Comparison of ENCODE assay signal across 23 cellular contexts in the genomic region with DNA sequence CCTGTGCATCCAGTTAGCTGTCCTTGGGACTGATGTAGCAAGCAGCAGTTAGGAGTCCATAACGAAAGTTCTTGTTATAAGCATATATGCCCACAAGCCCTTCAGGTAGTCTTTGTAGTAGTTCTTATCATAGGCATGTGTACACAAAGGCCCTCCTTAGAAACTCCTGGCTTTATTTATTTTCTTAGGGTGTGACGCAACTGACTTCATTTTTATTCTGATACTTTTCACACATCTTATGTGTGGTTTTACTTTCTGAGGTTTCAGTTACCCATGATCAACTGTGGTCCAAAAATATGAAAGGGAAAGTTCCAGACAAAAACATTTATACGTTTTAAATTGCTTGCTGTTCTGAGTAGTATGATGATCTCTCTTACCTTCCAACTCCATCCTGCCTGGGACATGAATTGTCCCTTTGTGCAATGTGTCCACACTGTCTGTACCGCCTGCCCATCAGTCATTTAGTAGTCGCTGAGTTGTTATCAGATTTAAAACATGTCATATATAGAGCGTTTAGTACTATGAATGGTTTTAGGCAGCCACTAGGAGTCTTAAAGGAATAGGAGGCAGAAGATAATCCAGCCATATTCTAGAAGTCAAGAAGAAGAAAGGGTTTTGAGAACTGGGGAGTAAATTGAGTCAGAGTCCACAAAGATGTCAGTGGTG. TPM values are rescaled to one million over a fixed set of nuclear protein-coding genes. Genes with fewer than 3 reads are reported as not detected.
A peak's percentile ranks its signal among the peaks of the same experiment; 100 is the strongest.
DNase-seq lines count a peak whose midpoint lies in the region; ATAC-seq and TF ChIP-seq lines count a peak whose summit lies in the region.
"Had no signal": no experiment of that assay in that cellular context is flagged by ENCODE, and none has a peak within 500 bp of the region (broad histone marks: within the 10 kb centered on the region; RNA-seq: fewer than 3 reads in every experiment).

No MANE protein-coding gene starts in this region.

- H3K36me3 ChIP-seq in lower lobe of right lung (no peaks in the 10 kb centered on the region), adrenal gland (replicated peaks in 1 of 2) (no peaks in the 10 kb centered on the region)
- H3K36me3 ChIP-seq: BLaER1 treated with 17β-estradiol and CSF1 and Interleukin-3, amounts not matched to agents 10 nM and 100 nM had no signal

- H3K4me1 ChIP-seq in lower lobe of right lung (peaks cover 9% of the 10 kb centered on the region), adrenal gland (replicated peaks in 1 of 2) (no peaks in the 10 kb centered on the region)

- no peak overlapping the region for H3K27ac ChIP-seq in lower lobe of right lung
- H3K27ac ChIP-seq in adrenal gland = no peak overlapping the region
- H3K27ac ChIP-seq: BLaER1 treated with 17β-estradiol and CSF1 and Interleukin-3, amounts not matched to agents 10 nM and 100 nM had no signal

- H3K4me3 ChIP-seq in lower lobe of right lung (no peak overlapping the region), adrenal gland (no peak overlapping the region)
- H3K4me3 ChIP-seq: BLaER1 treated with 17β-estradiol and CSF1 and Interleukin-3, amounts not matched to agents 10 nM and 100 nM had no signal

- no peaks in the 10 kb centered on the region for H3K9me3 ChIP-seq in lower lobe of right lung
- H3K9me3 ChIP-seq in adrenal gland (replicated peaks in 1 of 3) = no peaks in the 10 kb centered on the region

- intact Hi-C loops in lower lobe of right lung (cut with DNase I) (no loop called here), adrenal gland (cut with DNase I) (no loop called here)

- 40 to 65% (median 53%) methylated on average over 6 of the region's 6 CpGs for WGBS in adrenal gland, 4 donors

- ATAC-seq in GM18502 (IDR thresholded peaks at IDR 0.05; ENCODE audit: poor library complexity, unreplicated experiment) (peak; percentile 65), GM19395 (IDR thresholded peaks at IDR 0.05; ENCODE audit: unreplicated experiment) (peak; percentile 75), HG03066 (IDR thresholded peaks at IDR 0.05; ENCODE audit: low read depth, unreplicated experiment) (peak; percentile 65), lower lobe of right lung (peak; percentile 93 to 94), GM19324 (IDR thresholded peaks at IDR 0.05; ENCODE audit: low FRiP score, unreplicated experiment) (no peak)
- ATAC-seq: activated CD8-positive, alpha-beta T cell treated with anti-CD3 and anti-CD28 coated beads for 36 hours; activated T-cell treated with anti-CD3 and anti-CD28 coated beads, Interleukin-2, amount 50 U/mL, for 4 hours; naive thymus-derived CD8-positive, alpha-beta T cell; right cardiac atrium had no signal

- TF ChIP-seq POLR2A in adrenal gland (IDR thresholded peaks at IDR 0.05) = no peak

- no peak for DNase-seq in lower lobe of right lung
- no peak for DNase-seq in adrenal gland
- no peak for DNase-seq in GM19240 (ENCODE audit: insufficient read length, low spot score)
- no peak for DNase-seq in SIG-M5 treated with dmso at 0.1 percent for 504 hours (lab: John Stamatoyannopoulos, UW; ENCODE audit: unreplicated experiment)
- DNase-seq: ACHN; activated CD4-positive, CD25-positive, alpha-beta regulatory T cell; activated CD8-positive, alpha-beta T cell treated with anti-CD3 and anti-CD28 coated beads for 36 hours; activated naive CD4-positive, alpha-beta T cell treated with Interleukin-2 at 50 U/mL for 16 hours; activated T-cell treated with anti-CD3 and anti-CD28 coated beads, Interleukin-2, amount 50 U/mL, for 4 hours; DND-41; H7; naive thymus-derived CD8-positive, alpha-beta T cell; NCI-H1048; NCI-H2029; NCI-H345; right cardiac atrium; stimulated activated CD4-positive, alpha-beta T cell treated with anti-CD3 and anti-CD28 coated beads, Interleukin-4, amount 100 ng/mL, for 4 hours; SW 1271 had no signal

- TF ChIP-seq CTCF in lower lobe of right lung (IDR thresholded peaks at IDR 0.05) (no peak), adrenal gland (IDR thresholded peaks at IDR 0.05) (no peak)

- H3K27me3 ChIP-seq in lower lobe of right lung (ENCODE audit: low read depth) = no peaks in the 10 kb centered on the region
- H3K27me3 ChIP-seq in adrenal gland = no peaks in the 10 kb centered on the region
- H3K27me3 ChIP-seq: BLaER1 treated with 17β-estradiol and CSF1 and Interleukin-3, amounts not matched to agents 10 nM and 100 nM had no signal

RNA-seq across cellular contexts. Expression of a gene that starts 19.4 kb away (rescaled TPM):
- total RNA-seq in lower lobe of right lung (8.7 TPM), adrenal gland (1 to 10 TPM in 3 of 8 donors, under 1 TPM in 1, not detected in 4; 0.61 to 2.6 (median 2.1) TPM)
- polyA plus RNA-seq in adrenal gland = 1 to 10 TPM in 1 of 3 donors, under 1 TPM in 2; 0.24 to 2.6 (median 0.97) TPM
- total RNA-seq: naive thymus-derived CD8-positive, alpha-beta T cell had no signal
- polyA plus RNA-seq: naive thymus-derived CD8-positive, alpha-beta T cell had no signal
